In genomic region chr2:119520696-119521436, GRCh38 we compare ENCODE assay signal across 31 cellular contexts. TPM values are rescaled to one million over a fixed set of nuclear protein-coding genes. Genes with fewer than 3 reads are reported as not detected.
DNase-seq lines count a peak whose midpoint lies in the region; ATAC-seq and TF ChIP-seq lines count a peak whose summit lies in the region.
"Had no signal": no experiment of that assay in that cellular context is flagged by ENCODE, and none has a peak within 500 bp of the region (broad histone marks: within the 10 kb centered on the region; RNA-seq: fewer than 3 reads in every experiment).

No MANE protein-coding gene starts in this region.

- H3K36me3 Mint-ChIP-seq in osteocyte (ENCODE audit: unreplicated experiment), result no peaks in the 10 kb centered on the region
- H3K36me3 Mint-ChIP-seq: natural killer cell, T-cell had no signal

- peak; percentile 47 for DNase-seq in NCI-H2227 (lab: John Stamatoyannopoulos, UW; ENCODE audit: unreplicated experiment)
- DNase-seq in NCI-H2227 treated with DMSO at 0.1 percent for 48 hours (lab: John Stamatoyannopoulos, UW), result no peak
- peak; percentile 15 for DNase-seq in HT-29 (ENCODE audit: low spot score)
- peak; percentile 34 for DNase-seq in RPMI8226
- peak; percentile 49 for DNase-seq in osteocyte (ENCODE audit: extremely low spot score, unreplicated experiment)
- DNase-seq in COLO829 (ENCODE audit: low spot score), result no peak
- DNase-seq: activated CD4-positive, alpha-beta T cell treated with anti-CD3 and anti-CD28 coated beads, Interleukin-2, amount 50 U/mL, for 48 hours; activated CD4-positive, CD25-positive, alpha-beta regulatory T cell; activated naive CD4-positive, alpha-beta T cell treated with anti-CD3 and anti-CD28 coated beads for 36 hours; brain microvascular endothelial cell; HCEC 1CT; lower lobe of right lung; natural killer cell; NCI-H187 treated with DMSO at 0.1 percent for 48 hours; NCI-H524 treated with DMSO at 0.1 percent for 48 hours; ovary; retina; stimulated activated CD4-positive, alpha-beta T cell treated with anti-CD3 and anti-CD28 coated beads, Interleukin-2, amount 100 ng/mL, for 24 hours; T-cell; transverse colon had no signal

- TF ChIP-seq CTCF in osteocyte (IDR thresholded peaks at IDR 0.05), result no peak

- peaks cover 43% of the 10 kb centered on the region for H3K27me3 Mint-ChIP-seq in osteocyte (ENCODE audit: unreplicated experiment)

- H3K4me1 Mint-ChIP-seq in osteocyte (ENCODE audit: unreplicated experiment), result no peaks in the 10 kb centered on the region
- H3K4me1 Mint-ChIP-seq: T-cell had no signal

- H3K4me3 Mint-ChIP-seq in osteocyte (ENCODE audit: unreplicated experiment), result no peak overlapping the region
- H3K4me3 Mint-ChIP-seq: activated naive CD4-positive, alpha-beta T cell treated with anti-CD3 and anti-CD28 coated beads for 36 hours; activated T-helper 1 cell treated with anti-CD3 and anti-CD28 coated beads, Interleukin-12 subunit alpha, Interleukin-12 subunit beta, Interleukin-2, Interleukin-4 antibody, amounts not matched to agents 30 ng/mL and 10 ng/mL and 1 ng/mL, durations not matched to agents 14 hours and 24 hours and 36 hours; natural killer cell; T-cell had no signal

- no peaks in the 10 kb centered on the region for H3K9me3 Mint-ChIP-seq in osteocyte (ENCODE audit: unreplicated experiment)
- H3K9me3 Mint-ChIP-seq: activated naive CD4-positive, alpha-beta T cell treated with anti-CD3 and anti-CD28 coated beads for 36 hours; activated T-helper 1 cell treated with anti-CD3 and anti-CD28 coated beads, Interleukin-12 subunit alpha, Interleukin-12 subunit beta, Interleukin-2, Interleukin-4 antibody, amounts not matched to agents 30 ng/mL and 10 ng/mL and 1 ng/mL, durations not matched to agents 14 hours and 24 hours and 36 hours; natural killer cell; T-cell had no signal

- H3K27ac Mint-ChIP-seq in osteocyte (ENCODE audit: unreplicated experiment), result no peak overlapping the region
- H3K27ac Mint-ChIP-seq: activated naive CD4-positive, alpha-beta T cell treated with anti-CD3 and anti-CD28 coated beads for 36 hours; activated T-helper 1 cell treated with anti-CD3 and anti-CD28 coated beads, Interleukin-12 subunit alpha, Interleukin-12 subunit beta, Interleukin-2, Interleukin-4 antibody, amounts not matched to agents 30 ng/mL and 10 ng/mL and 1 ng/mL, durations not matched to agents 14 hours and 24 hours and 36 hours; natural killer cell; T-cell had no signal

- no peak for ATAC-seq in activated CD4-positive, CD25-positive, alpha-beta regulatory T cell treated with anti-CD3 and anti-CD28 coated beads, Interleukin-2, amount 50 U/mL, for 24 hours
- no peak for ATAC-seq in GM18861 (IDR thresholded peaks at IDR 0.05; ENCODE audit: unreplicated experiment)
- ATAC-seq: lower lobe of right lung, natural killer cell, T-cell had no signal

RNA-seq across cellular contexts. Expression of gene SCTR, which starts 3.4 kb away (rescaled TPM):
- total RNA-seq in HT-29 (2014; rRNA removed; shearing (Covaris generic)), result not detected in 2 replicates
- total RNA-seq in osteocyte, result not detected in 2 replicates
- total RNA-seq: activated naive CD4-positive, alpha-beta T cell treated with anti-CD3 and anti-CD28 coated beads for 36 hours; activated T-helper 1 cell treated with anti-CD3 and anti-CD28 coated beads, Interleukin-12 subunit alpha, Interleukin-12 subunit beta, Interleukin-2, Interleukin-4 antibody, amounts not matched to agents 30 ng/mL and 10 ng/mL and 1 ng/mL, durations not matched to agents 14 hours and 24 hours and 36 hours; chondrocyte; epithelial cell of proximal tubule; fibroblast of villous mesenchyme; kidney epithelial cell; LHCN-M2; mononuclear cell; natural killer cell; RPMI7951; SJSA1; T-cell; transverse colon had no signal

RNA-seq across cellular contexts. Expression of gene CFAP221, which starts 23.4 kb away (rescaled TPM):
- 0.39 TPM in 1 of 2 replicates, not detected in the other for total RNA-seq in HT-29 (2014; rRNA removed; shearing (Covaris generic))
- total RNA-seq in osteocyte, result not detected in 2 replicates
- total RNA-seq: activated naive CD4-positive, alpha-beta T cell treated with anti-CD3 and anti-CD28 coated beads for 36 hours; activated T-helper 1 cell treated with anti-CD3 and anti-CD28 coated beads, Interleukin-12 subunit alpha, Interleukin-12 subunit beta, Interleukin-2, Interleukin-4 antibody, amounts not matched to agents 30 ng/mL and 10 ng/mL and 1 ng/mL, durations not matched to agents 14 hours and 24 hours and 36 hours; epithelial cell of proximal tubule; fibroblast of villous mesenchyme; LHCN-M2; natural killer cell; RPMI7951; SJSA1; T-cell; transverse colon had no signal

Comparison
In these comparisons a context has a peak if more than half of its experiments do, and no peak if none do; other contexts are left out.
1. DNase-seq: peak in NCI-H2227 (single experiment), HT-29 (single experiment), RPMI8226 (single experiment) and osteocyte (single experiment); none in NCI-H2227 treated with DMSO at 0.1 percent for 48 hours (single experiment) and COLO829 (single experiment).